Comparison of ENCODE assay signal across 1 cellular context in genomic region chr10:101287922-101288638, GRCh38.
TF ChIP-seq lines count a peak whose summit lies in the region.

No MANE protein-coding gene starts in this region.

TF ChIP-seq in IMR-90, 13 proteins besides CTCF, POLR2A, EP300 and RAD21 (continued from another document):
- TF ChIP-seq CEBPB (IDR thresholded peaks at IDR 0.05; ENCODE audit: low read depth, low read length), result no peak
- TF ChIP-seq SMC3 (IDR thresholded peaks at IDR 0.05; ENCODE audit: low read depth, low read length), result peak; percentile 42
